In the genomic region with DNA sequence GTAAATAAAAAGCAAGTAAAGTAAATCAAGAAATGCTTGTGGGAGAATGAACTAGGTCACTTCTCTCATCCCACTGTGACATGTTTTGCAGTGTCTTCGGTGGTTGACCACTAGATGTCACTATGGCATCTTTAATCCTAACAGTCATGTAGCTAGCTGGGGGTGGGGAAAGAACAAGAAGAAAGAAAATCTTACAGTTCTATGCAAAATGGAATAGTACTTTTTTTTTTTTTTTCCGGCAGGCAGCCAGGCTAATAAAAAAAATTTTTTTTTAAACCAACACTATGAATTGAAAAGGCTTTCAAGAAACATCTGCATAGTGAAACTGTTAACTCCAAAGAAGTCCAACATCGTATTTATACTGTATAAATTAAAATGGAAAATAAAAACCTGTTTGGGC, we compare ENCODE assay signal across 1 cellular context.
TF ChIP-seq lines count a peak whose summit lies in the region.

No MANE protein-coding gene starts in this region.

TF ChIP-seq in GM23338, 12 proteins besides CTCF, POLR2A, EP300 and RAD21 (continued from another document):
- no peak for TF ChIP-seq REST (IDR thresholded peaks at IDR 0.05; ENCODE audit: unreplicated experiment)
